19 cellular contexts compared by ENCODE assay signal in the genomic region with DNA sequence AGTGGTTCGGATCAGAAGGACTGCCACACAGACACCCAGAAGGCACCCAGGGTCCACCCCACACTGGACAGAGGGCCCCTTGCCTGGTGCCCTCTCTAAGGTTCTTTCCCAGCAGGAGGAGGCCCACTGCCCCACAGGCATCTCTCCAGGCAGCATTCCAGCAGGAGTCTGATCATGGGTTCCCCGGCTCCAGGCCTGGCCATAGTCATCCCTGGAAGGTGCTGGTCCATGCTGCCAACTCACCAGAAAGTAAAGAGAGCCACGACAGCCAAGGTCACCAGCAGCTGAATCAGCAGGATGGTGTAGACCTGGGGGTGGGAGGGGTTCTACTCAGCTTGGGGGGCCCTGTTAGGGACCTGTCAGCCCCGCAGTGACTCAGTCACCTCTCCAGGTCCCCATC. TPM values are rescaled to one million over a fixed set of nuclear protein-coding genes. Genes with fewer than 3 reads are reported as not detected.
A peak's percentile ranks its signal among the peaks of the same experiment; 100 is the strongest.
DNase-seq lines count a peak whose midpoint lies in the region; ATAC-seq and TF ChIP-seq lines count a peak whose summit lies in the region.
"Had no signal": no experiment of that assay in that cellular context is flagged by ENCODE, and none has a peak within 500 bp of the region (broad histone marks: within the 10 kb centered on the region; RNA-seq: fewer than 3 reads in every experiment).

No MANE protein-coding gene starts in this region.

- H3K4ac ChIP-seq in IMR-90 (ENCODE audit: low read depth, low read length) (no peak overlapping the region), neuronal stem cell (ENCODE audit: low read length) (no peak overlapping the region)

- in situ Hi-C loops in IMR-90 (cut with MboI; ENCODE audit: low sequenced_read_pairs) = no loop called here

- H3K9ac ChIP-seq in BLaER1 treated with 17β-estradiol and CSF1 and Interleukin-3, amounts not matched to agents 10 nM and 100 nM = no peak overlapping the region
- H3K9ac ChIP-seq in IMR-90 (ENCODE audit: low read depth, low read length) (no peak overlapping the region), neuronal stem cell (ENCODE audit: low read depth, low read length, poor library complexity) (no peak overlapping the region)

- intact Hi-C loops in IMR-90 (cut with micrococcal nuclease) = no loop called here

- no peak for TF ChIP-seq CTCF in IMR-90 (conservative IDR thresholded peaks at IDR 0.05; ENCODE audit: low read depth, low read length)

- H4K5ac ChIP-seq in IMR-90 (ENCODE audit: low read depth, low read length) = no peak overlapping the region

- ATAC-seq in IMR-90 (ENCODE audit: low read depth) = peak; percentile 27; the same call in 1 of the 2 replicates
- no peak for ATAC-seq in stimulated activated naive CD8-positive, alpha-beta T cell treated with anti-CD3 and anti-CD28 coated beads, Interleukin-15, Interleukin-2, amounts not matched to agents 100 U/mL and 50 U/mL, for 24 hours
- ATAC-seq: GM12878, GM23338, T-cell had no signal

- no peak overlapping the region for H3K14ac ChIP-seq in IMR-90 (replicated peaks; ENCODE audit: low read depth, low read length)
- peak overlapping the region; percentile 5 for H3K14ac ChIP-seq in neuronal stem cell (ENCODE audit: low read length)

- no peak overlapping the region for H4K8ac ChIP-seq in IMR-90 (ENCODE audit: low read depth in 2 of 2, low read length in 2 of 2)
- H4K8ac ChIP-seq in neuronal stem cell (ENCODE audit: low read depth, low read length) = no peak overlapping the region

- CTCF ChIA-PET in IMR-90 (lab: Yijun Ruan, JAX) = no interaction called here

- H2BK5ac ChIP-seq in IMR-90 (ENCODE audit: low read depth, low read length, poor library complexity, severe bottlenecking) (no peak overlapping the region), neuronal stem cell (ENCODE audit: low read length) (no peak overlapping the region)

- no peaks in the 10 kb centered on the region for H3K9me1 ChIP-seq in IMR-90 (ENCODE audit: insufficient read depth, low read length)

- no peak overlapping the region for H2BK20ac ChIP-seq in IMR-90 (ENCODE audit: low read depth, low read length)

- H2AK9ac ChIP-seq in IMR-90 (replicated peaks; ENCODE audit: low read depth, low read length, poor library complexity) = no peak overlapping the region

- H3K79me1 ChIP-seq in IMR-90 (ENCODE audit: low read depth in 1 of 2, low read length in 2 of 2) (no peaks in the 10 kb centered on the region), neuronal stem cell (ENCODE audit: low read depth, low read length) (no peaks in the 10 kb centered on the region)

- no TSS peak for BruUV-seq in IMR-90 (replicated peaks; lab: Mats Ljungman, UMichigan)

- no peak overlapping the region for H3K56ac ChIP-seq in IMR-90 (ENCODE audit: extremely low read depth, insufficient read depth, low read length)

- dilution Hi-C loops in IMR-90 (cut with HindIII; ENCODE audit: low sequenced_read_pairs, unreplicated experiment) = no loop called here

- no peak for TF ChIP-seq RAD21 in IMR-90 (IDR thresholded peaks at IDR 0.05; ENCODE audit: low read length)

- no peak overlapping the region for H3K18ac ChIP-seq in IMR-90 (ENCODE audit: low read depth, low read length)
- H3K18ac ChIP-seq in neuronal stem cell (ENCODE audit: low read length) = no peak overlapping the region

- no peak overlapping the region for H3K4me3 ChIP-seq in BLaER1 treated with 17β-estradiol and CSF1 and Interleukin-3, amounts not matched to agents 10 nM and 100 nM
- H3K4me3 ChIP-seq in IMR-90 (ENCODE audit: insufficient read depth, low read depth, low read length) (no peak overlapping the region), neuronal stem cell (ENCODE audit: low read length in 2 of 2) (no peak overlapping the region)
- H3K4me3 ChIP-seq: GM12878, GM23338, HAP-1, MG63 had no signal

- no peak for TF ChIP-seq POLR2A in IMR-90 (IDR thresholded peaks at IDR 0.05; ENCODE audit: low read depth, low read length)

- peaks cover 10 to 56% (median 41%) of the 10 kb centered on the region in 10 experiments; a peak in 19 of 20 replicates for H3K4me1 ChIP-seq in BLaER1 treated with 17β-estradiol and CSF1 and Interleukin-3, amounts not matched to agents 10 nM and 100 nM
- no peaks in the 10 kb centered on the region; the same call in 1 of the 2 replicates for H3K4me1 ChIP-seq in IMR-90 (ENCODE audit: control insufficient read depth, insufficient read depth, low read length)
- H3K4me1 ChIP-seq in neuronal stem cell (ENCODE audit: control insufficient read depth in 2 of 2, insufficient read depth in 1 of 2, low read depth in 1 of 2, low read length in 2 of 2) = peaks cover 6 to 8% of the 10 kb centered on the region in 2 donors
- H3K4me1 ChIP-seq: HAP-1 had no signal

- H4K20me1 ChIP-seq in BLaER1 treated with 17β-estradiol and CSF1 and Interleukin-3, amounts not matched to agents 10 nM and 100 nM = no peaks in the 10 kb centered on the region
- no peaks in the 10 kb centered on the region; the same call in 1 of the 2 replicates for H4K20me1 ChIP-seq in IMR-90 (ENCODE audit: insufficient read depth, low read length)

- POLR2A ChIA-PET in IMR-90 (lab: Charles Lee; ENCODE audit: unreplicated experiment) = no interaction called here

- WGBS in IMR-90 (ENCODE audit: extremely low coverage in 2 of 2, insufficient read length in 1 of 2), 2 experiments = 50% methylated on average over 1 of the region's 4 CpGs; no CpG with 5 or more reads in 1 of the 2 experiments
- WGBS in neuronal stem cell (ENCODE audit: extremely low coverage in 2 of 2, insufficient read length in 2 of 2, insufficient replicate concordance in 1 of 2), 2 donors = no CpG with 5 or more reads among the region's 4 CpGs

- H3K23ac ChIP-seq in IMR-90 (ENCODE audit: low read depth, low read length) (no peak overlapping the region), neuronal stem cell (ENCODE audit: low read depth, low read length, poor library complexity) (no peak overlapping the region)

- peak overlapping the region in 7 of 11 experiments; percentile 6 to 47 (median 36); a peak in 9 of 22 replicates for H3K4me2 ChIP-seq in BLaER1 treated with 17β-estradiol and CSF1 and Interleukin-3, amounts not matched to agents 10 nM and 100 nM
- H3K4me2 ChIP-seq in IMR-90 (ENCODE audit: low read depth, low read length) (no peak overlapping the region), neuronal stem cell (ENCODE audit: insufficient read depth, low read length, poor library complexity, severe bottlenecking) (no peak overlapping the region)
- H3K4me2 ChIP-seq: GM23338 had no signal

- H3K9me3 ChIP-seq in BLaER1 treated with 17β-estradiol and CSF1 and Interleukin-3, amounts not matched to agents 10 nM and 100 nM (replicated peaks in 1 of 11) = no peaks in the 10 kb centered on the region
- H3K9me3 ChIP-seq in IMR-90 (ENCODE audit: control insufficient read depth, insufficient read depth, low read length) = no peaks in the 10 kb centered on the region
- H3K9me3 ChIP-seq in neuronal stem cell (replicated peaks in 1 of 2; ENCODE audit: control insufficient read depth in 2 of 2, insufficient read depth in 1 of 2, low read depth in 1 of 2, low read length in 2 of 2) = no peaks in the 10 kb centered on the region
- H3K9me3 ChIP-seq: HAP-1, MG63 had no signal

- H3K36me3 ChIP-seq in BLaER1 treated with 17β-estradiol and CSF1 and Interleukin-3, amounts not matched to agents 10 nM and 100 nM = no peaks in the 10 kb centered on the region
- H3K36me3 ChIP-seq in IMR-90 (ENCODE audit: control insufficient read depth, insufficient read depth, low read length) (no peaks in the 10 kb centered on the region), neuronal stem cell (replicated peaks in 1 of 2; ENCODE audit: control insufficient read depth in 2 of 2, insufficient read depth in 2 of 2, low read length in 2 of 2) (no peaks in the 10 kb centered on the region)
- H3K36me3 ChIP-seq: HAP-1, MG63 had no signal

- DNase-seq in IMR-90 (peak; percentile 28), amniotic epithelial cell (ENCODE audit: low read depth) (peak; percentile 23), neuronal stem cell (ENCODE audit: low spot score) (no peak), caudate nucleus (lab: John Stamatoyannopoulos, UW) (no peak)
- no peak for DNase-seq in stimulated activated naive CD8-positive, alpha-beta T cell treated with anti-CD3 and anti-CD28 coated beads, Interleukin-15, Interleukin-2, amounts not matched to agents 100 U/mL and 50 U/mL, for 24 hours
- no peak for DNase-seq in stimulated activated CD8-positive, alpha-beta memory T cell treated with anti-CD3 and anti-CD28 coated beads, Interleukin-4, amount 100 ng/mL, for 48 hours
- DNase-seq: Kasumi-1, MG63, NCI-H1048, NCI-H1436, NCI-H187 treated with DMSO at 0.1 percent for 48 hours, NCI-H510A, T-cell had no signal

- H2AK5ac ChIP-seq in IMR-90 (ENCODE audit: low read depth, low read length) = no peak overlapping the region
- peak overlapping the region; percentile 8 for H2AK5ac ChIP-seq in neuronal stem cell (ENCODE audit: low read depth, low read length)

- H4K91ac ChIP-seq in IMR-90 (ENCODE audit: insufficient read depth, low read depth, low read length) = no peak overlapping the region
- no peak overlapping the region for H4K91ac ChIP-seq in neuronal stem cell (ENCODE audit: low read depth, low read length, poor library complexity)

- no peaks in the 10 kb centered on the region for H3K27me3 ChIP-seq in BLaER1 treated with 17β-estradiol and CSF1 and Interleukin-3, amounts not matched to agents 10 nM and 100 nM
- H3K27me3 ChIP-seq in IMR-90 (ENCODE audit: control insufficient read depth, insufficient read depth, low read length) = peaks cover 41% of the 10 kb centered on the region
- peaks cover 0 to 58% (median 0%) of the 10 kb centered on the region in 3 experiments for H3K27me3 ChIP-seq in neuronal stem cell (ENCODE audit: control insufficient read depth in 3 of 3, insufficient read depth in 3 of 3, low read depth in 1 of 3, low read length in 3 of 3)
- H3K27me3 ChIP-seq: MG63 had no signal

- no peak overlapping the region for H2BK120ac ChIP-seq in IMR-90 (ENCODE audit: low read depth, low read length)
- no peak overlapping the region for H2BK120ac ChIP-seq in neuronal stem cell (ENCODE audit: low read depth, low read length)

- H2AFZ ChIP-seq in IMR-90 (replicated peaks; ENCODE audit: low read length, poor library complexity) (no peak overlapping the region), neuronal stem cell (ENCODE audit: low read length) (no peak overlapping the region)
- H2AFZ ChIP-seq: GM23338 had no signal

- H2BK12ac ChIP-seq in neuronal stem cell (ENCODE audit: low read length) = no peak overlapping the region

- H3K27ac ChIP-seq in BLaER1 treated with 17β-estradiol and CSF1 and Interleukin-3, amounts not matched to agents 10 nM and 100 nM = no peak overlapping the region
- H3K27ac ChIP-seq in IMR-90 (ENCODE audit: insufficient read depth, low read length) = no peak overlapping the region
- H3K27ac ChIP-seq in neuronal stem cell (replicated peaks; ENCODE audit: low read length) = no peak overlapping the region
- H3K27ac ChIP-seq in caudate nucleus (ENCODE audit: low read depth, low read length) = no peak overlapping the region
- H3K27ac ChIP-seq: RWPE1 had no signal

- H2BK15ac ChIP-seq in IMR-90 (ENCODE audit: low read depth, low read length) (no peak overlapping the region), neuronal stem cell (ENCODE audit: low read length) (no peak overlapping the region)

RNA-seq across cellular contexts. Expression of gene FAIM2, which starts 6.4 kb away (rescaled TPM):
- total RNA-seq in IMR-90 (2012; rRNA removed) = 0.72 and 0.83 TPM in 2 replicates
- polyA plus RNA-seq in IMR-90 (2012; rRNA removed) = 5.0 and 5.3 TPM in 2 replicates
- 6.5 and 8.2 TPM in 2 replicates for polyA plus RNA-seq in IMR-90 (2012; cell fraction: cytosol; rRNA removed)
- polyA plus RNA-seq in IMR-90 (2012; cell fraction: nucleus; rRNA removed; ENCODE audit: low replicate concordance) = 2.1 and 3.4 TPM in 2 replicates
- 5.6 TPM for polyA plus RNA-seq in neuronal stem cell (2013, experiment 1 of 2)
- 4.9 TPM for polyA plus RNA-seq in neuronal stem cell (2013, experiment 2 of 2)
- total RNA-seq: A172, GM12878 had no signal
- polyA plus RNA-seq: GM12878 had no signal

RNA-seq across cellular contexts. Expression of gene AQP2, which starts 53.3 kb away (rescaled TPM):
- not detected in 2 replicates for total RNA-seq in IMR-90 (2012; rRNA removed)
- polyA plus RNA-seq in IMR-90 (2012; rRNA removed) = not detected in 2 replicates
- polyA plus RNA-seq in IMR-90 (2012; cell fraction: cytosol; rRNA removed) = not detected in 2 replicates
- polyA plus RNA-seq in IMR-90 (2012; cell fraction: nucleus; rRNA removed; ENCODE audit: low replicate concordance) = not detected in 2 replicates
- not detected for polyA plus RNA-seq in neuronal stem cell (2013, experiment 1 of 2)
- not detected for polyA plus RNA-seq in neuronal stem cell (2013, experiment 2 of 2)
- total RNA-seq: A172, GM12878, T-cell had no signal
- polyA plus RNA-seq: GM12878, GM23338 had no signal

RNA-seq across cellular contexts. Expression of gene BCDIN3D, which starts 54.4 kb away (rescaled TPM):
- 2.3 and 2.5 TPM in 2 replicates for total RNA-seq in IMR-90 (2012; rRNA removed)
- polyA plus RNA-seq in IMR-90 (2012; rRNA removed) = 1.7 and 2.3 TPM in 2 replicates
- 0.78 and 1.1 TPM in 2 replicates for polyA plus RNA-seq in IMR-90 (2012; cell fraction: cytosol; rRNA removed)
- 0.88 and 1.3 TPM in 2 replicates for polyA plus RNA-seq in IMR-90 (2012; cell fraction: nucleus; rRNA removed; ENCODE audit: low replicate concordance)
- polyA plus RNA-seq in neuronal stem cell (2013, experiment 1 of 2) = 5.6 TPM
- 6.0 TPM for polyA plus RNA-seq in neuronal stem cell (2013, experiment 2 of 2)

Comparison
In these comparisons a context has a peak if more than half of its experiments do, and no peak if none do; other contexts are left out.
1. H3K4me2 ChIP-seq: peak in BLaER1 treated with 17β-estradiol and CSF1 and Interleukin-3, amounts not matched to agents 10 nM and 100 nM (7 of 11); none in IMR-90 (single experiment) and neuronal stem cell (single experiment).
2. DNase-seq: peak in IMR-90 (single experiment) and amniotic epithelial cell (single experiment); none in neuronal stem cell (single experiment), caudate nucleus (0 of 61), stimulated activated naive CD8-positive, alpha-beta T cell treated with anti-CD3 and anti-CD28 coated beads, Interleukin-15, Interleukin-2, amounts not matched to agents 100 U/mL and 50 U/mL, for 24 hours (single experiment) and stimulated activated CD8-positive, alpha-beta memory T cell treated with anti-CD3 and anti-CD28 coated beads, Interleukin-4, amount 100 ng/mL, for 48 hours (single experiment).